In genomic region chr10:130191380-130191779, GRCh38 we compare ENCODE assay signal across 15 cellular contexts. TPM values are rescaled to one million over a fixed set of nuclear protein-coding genes. Genes with fewer than 3 reads are reported as not detected.
DNase-seq lines count a peak whose midpoint lies in the region; ATAC-seq and TF ChIP-seq lines count a peak whose summit lies in the region.
"Had no signal": no experiment of that assay in that cellular context is flagged by ENCODE, and none has a peak within 500 bp of the region (broad histone marks: within the 10 kb centered on the region; RNA-seq: fewer than 3 reads in every experiment).

No MANE protein-coding gene starts in this region.

- H3K9me3 ChIP-seq in Caco-2 (no peaks in the 10 kb centered on the region), WERI-Rb-1 (ENCODE audit: severe bottlenecking) (no peaks in the 10 kb centered on the region), ascending aorta (no peaks in the 10 kb centered on the region)

- no TSS peak for BruUV-seq in Caco-2 (replicated peaks; lab: Mats Ljungman, UMichigan)

- CTCF ChIA-PET in Caco-2 (lab: Charles Lee), result interaction anchor here (0.7 to 0.9 kb wide), 2 partner anchors 12 to 1684 kb away, joined by 3 to 7 read pairs; no protein-coding TSS in a partner anchor

- H3K4me1 Mint-ChIP-seq in activated CD4-positive, alpha-beta T cell treated with anti-CD3 and anti-CD28 coated beads, Interleukin-2, amount 10 ng/mL, durations not matched to agents 24 days and 14 days, result peaks cover 2% of the 10 kb centered on the region
- H3K4me1 Mint-ChIP-seq in Caco-2 (ENCODE audit: low read depth, unreplicated experiment) (no peaks in the 10 kb centered on the region), brain (peaks cover 23% of the 10 kb centered on the region), neural crest cell (peaks cover 15% of the 10 kb centered on the region)

- H3K4me1 ChIP-seq in Caco-2 (no peaks in the 10 kb centered on the region), ascending aorta (peaks cover 4 to 7% of the 10 kb centered on the region in 2 donors)

- H3K27me3 ChIP-seq in Caco-2 (replicated peaks; ENCODE audit: control insufficient read depth, insufficient read depth, low read length) (no peaks in the 10 kb centered on the region), WERI-Rb-1 (ENCODE audit: insufficient read depth, low read depth, severe bottlenecking) (no peaks in the 10 kb centered on the region), ascending aorta (no peaks in the 10 kb centered on the region)

- H3K27me3 Mint-ChIP-seq in activated CD4-positive, alpha-beta T cell treated with anti-CD3 and anti-CD28 coated beads, Interleukin-2, amount 10 ng/mL, durations not matched to agents 24 days and 14 days, result peaks cover 8% of the 10 kb centered on the region
- H3K27me3 Mint-ChIP-seq in Caco-2 (ENCODE audit: insufficient read depth, unreplicated experiment) (no peaks in the 10 kb centered on the region), brain (peaks cover 11% of the 10 kb centered on the region), neural crest cell (ENCODE audit: low read depth) (no peaks in the 10 kb centered on the region)

- H3K27ac ChIP-seq in WERI-Rb-1 (no peak overlapping the region), ascending aorta (no peak overlapping the region)
- H3K27ac ChIP-seq: KMS-11 had no signal

- ATAC-seq in left cardiac atrium, result no peak
- ATAC-seq: HCT116 had no signal

- peaks cover 1% of the 10 kb centered on the region for H3K36me3 Mint-ChIP-seq in activated CD4-positive, alpha-beta T cell treated with anti-CD3 and anti-CD28 coated beads, Interleukin-2, amount 10 ng/mL, durations not matched to agents 24 days and 14 days (ENCODE audit: low read depth)
- H3K36me3 Mint-ChIP-seq in Caco-2 (ENCODE audit: insufficient read depth, unreplicated experiment) (peaks cover 33% of the 10 kb centered on the region), brain (no peaks in the 10 kb centered on the region), neural crest cell (ENCODE audit: low read depth) (peaks cover 3% of the 10 kb centered on the region)
- H3K36me3 Mint-ChIP-seq: activated naive CD4-positive, alpha-beta T cell treated with anti-CD3 and anti-CD28 coated beads, Interleukin-2, amount 50 U/mL, for 72 hours had no signal

- POLR2A ChIA-PET in Caco-2 (lab: Charles Lee), result no interaction called here

- H3K36me3 ChIP-seq in Caco-2 (ENCODE audit: control insufficient read depth, insufficient read depth, low read length) (no peaks in the 10 kb centered on the region), WERI-Rb-1 (no peaks in the 10 kb centered on the region), ascending aorta (no peaks in the 10 kb centered on the region)

- H3K9me3 Mint-ChIP-seq in activated CD4-positive, alpha-beta T cell treated with anti-CD3 and anti-CD28 coated beads, Interleukin-2, amount 10 ng/mL, durations not matched to agents 24 days and 14 days, result no peaks in the 10 kb centered on the region
- no peaks in the 10 kb centered on the region for H3K9me3 Mint-ChIP-seq in Caco-2 (ENCODE audit: unreplicated experiment)
- no peaks in the 10 kb centered on the region for H3K9me3 Mint-ChIP-seq in brain
- no peaks in the 10 kb centered on the region for H3K9me3 Mint-ChIP-seq in neural crest cell
- H3K9me3 Mint-ChIP-seq: activated naive CD4-positive, alpha-beta T cell treated with anti-CD3 and anti-CD28 coated beads, Interleukin-2, amount 50 U/mL, for 72 hours had no signal

- H3K4me3 Mint-ChIP-seq in activated CD4-positive, alpha-beta T cell treated with anti-CD3 and anti-CD28 coated beads, Interleukin-2, amount 10 ng/mL, durations not matched to agents 24 days and 14 days, result peak overlapping the region; percentile 53
- peak overlapping the region; percentile 60 for H3K4me3 Mint-ChIP-seq in Caco-2 (ENCODE audit: unreplicated experiment)
- peak overlapping the region; percentile 52 to 73 (median 66) for H3K4me3 Mint-ChIP-seq in brain
- H3K4me3 Mint-ChIP-seq in neural crest cell, result peak overlapping the region; percentile 81

- H3K4me3 ChIP-seq in Caco-2 (ENCODE audit: low read depth, low read length) (no peak overlapping the region), WERI-Rb-1 (ENCODE audit: low read depth, low read length) (no peak overlapping the region), ascending aorta (no peak overlapping the region)

- no peak for DNase-seq in activated CD4-positive, alpha-beta T cell treated with anti-CD3 and anti-CD28 coated beads, Interleukin-2, amount 10 ng/mL, durations not matched to agents 24 days and 14 days
- DNase-seq in activated CD4-positive, alpha-beta T cell treated with anti-CD3 and anti-CD28 coated beads, Interleukin-2, amount 50 U/mL, for 4 hours, result no peak
- DNase-seq in Caco-2 (no peak), neural crest cell (ENCODE audit: low read depth, low spot score) (no peak), WERI-Rb-1 (no peak), ascending aorta (ENCODE audit: low spot score in 2 of 2) (no peak), left cardiac atrium (no peak)
- DNase-seq: NCI-H1105; NCI-H2107; OCI-M1; stimulated activated naive CD4-positive, alpha-beta T cell had no signal

- intact Hi-C loops in activated CD4-positive, alpha-beta T cell treated with anti-CD3 and anti-CD28 coated beads, Interleukin-2, amount 10 ng/mL, durations not matched to agents 24 days and 14 days (cut with micrococcal nuclease), result no loop called here
- intact Hi-C loops in Caco-2 (cut with micrococcal nuclease; ENCODE audit: unreplicated experiment) (no loop called here), ascending aorta (cut with DNase I) (loop anchor here (2.0 kb wide), 1 partner anchor 81 kb away; the partner anchor contains the start of gene C10orf143), left cardiac atrium (cut with DNase I) (loop anchor here in 1 of 2 donors (2.0 to 5.0 kb wide), 2 partner anchors 1596 to 1683 kb away; no protein-coding TSS in a partner anchor)

- no peak overlapping the region for H3K27ac Mint-ChIP-seq in activated CD4-positive, alpha-beta T cell treated with anti-CD3 and anti-CD28 coated beads, Interleukin-2, amount 10 ng/mL, durations not matched to agents 24 days and 14 days
- H3K27ac Mint-ChIP-seq in Caco-2 (ENCODE audit: unreplicated experiment) (no peak overlapping the region), brain (peak overlapping the region in 1 of 5 experiments; percentile 61), neural crest cell (ENCODE audit: unreplicated experiment) (no peak overlapping the region)
- H3K27ac Mint-ChIP-seq: activated naive CD4-positive, alpha-beta T cell treated with anti-CD3 and anti-CD28 coated beads, Interleukin-2, amount 50 U/mL, for 72 hours had no signal

- TF ChIP-seq CTCF in Caco-2 (IDR thresholded peaks at IDR 0.05; ENCODE audit: insufficient read depth in 1 of 2, low read depth in 1 of 2, low read length in 1 of 2, severe bottlenecking in 1 of 2, unreplicated experiment in 1 of 2) (no peak), brain (conservative IDR thresholded peaks at IDR 0.05) (no peak), neural crest cell (conservative IDR thresholded peaks at IDR 0.05) (no peak), WERI-Rb-1 (IDR thresholded peaks at IDR 0.05; ENCODE audit: low read depth, low read length) (no peak), ascending aorta (IDR thresholded peaks at IDR 0.05) (no peak)

RNA-seq across cellular contexts. Expression of gene GLRX3, which starts 55.2 kb away (rescaled TPM):
- total RNA-seq in activated CD4-positive, alpha-beta T cell treated with anti-CD3 and anti-CD28 coated beads, Interleukin-2, amount 10 ng/mL, durations not matched to agents 24 days and 14 days, result 136 and 149 TPM in 2 replicates
- total RNA-seq in Caco-2 (2022) (191 and 195 TPM in 2 replicates), neural crest cell (121 and 124 TPM in 2 replicates), ascending aorta (30.7 TPM), left cardiac atrium (10 to 100 TPM; 53.5 to 67.1 TPM)
- 69.7 TPM for polyA plus RNA-seq in brain (ENCODE audit: insufficient read depth, low read depth, low replicate concordance)
